1 cellular context compared by ENCODE assay signal in the genomic region with DNA sequence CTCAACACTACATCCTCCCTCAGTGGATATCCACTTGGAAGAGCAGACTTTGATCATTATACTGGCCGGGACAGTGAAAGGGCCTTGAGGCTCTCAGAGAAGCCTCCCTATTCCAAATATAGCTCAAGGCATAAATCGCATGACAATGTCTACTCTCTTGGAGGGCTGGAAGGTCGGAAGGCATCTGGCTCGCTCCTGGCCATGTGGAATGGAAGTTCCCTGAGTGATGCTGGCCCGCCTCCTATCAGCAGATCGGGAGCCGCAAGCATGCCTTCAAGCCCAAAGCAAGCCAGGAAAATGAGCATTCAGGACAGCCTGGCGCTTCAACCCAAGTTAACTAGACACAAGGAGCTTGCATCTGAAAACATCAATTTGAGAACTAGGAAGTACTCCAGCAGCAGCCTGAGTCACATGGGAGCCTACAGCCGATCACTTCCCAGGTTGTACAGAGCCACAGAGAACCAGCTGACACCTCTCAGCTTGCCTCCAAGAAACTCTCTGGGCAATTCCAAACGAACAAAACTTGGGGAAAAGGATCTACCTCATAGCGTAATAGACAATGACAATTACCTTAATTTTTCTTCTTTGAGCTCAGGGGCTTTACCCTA.
TF ChIP-seq lines count a peak whose summit lies in the region.

No MANE protein-coding gene starts in this region.

TF ChIP-seq in H1, 55 proteins besides CTCF, POLR2A, EP300 and RAD21:
- no peak for TF ChIP-seq ZNF274 (IDR thresholded peaks at IDR 0.05; ENCODE audit: borderline replicate concordance, extremely low read depth, low read length)
- no peak for TF ChIP-seq MAFK (IDR thresholded peaks at IDR 0.05; ENCODE audit: low read depth, low read length)
- TF ChIP-seq EZH2 (IDR thresholded peaks at IDR 0.05; ENCODE audit: low read depth, low read length, severe bottlenecking), result no peak
- no peak for TF ChIP-seq KDM5A (IDR thresholded peaks at IDR 0.05; ENCODE audit: low read length)
- TF ChIP-seq GABPA (IDR thresholded peaks at IDR 0.05; ENCODE audit: borderline replicate concordance, insufficient read depth, low read length), result no peak
- TF ChIP-seq RFX5 (IDR thresholded peaks at IDR 0.05; ENCODE audit: borderline replicate concordance, low read depth, low read length), result no peak
TF ChIP-seq in H1: peak in this region for 0.
